ENCODE assay signal across 7 cellular contexts in the genomic region with DNA sequence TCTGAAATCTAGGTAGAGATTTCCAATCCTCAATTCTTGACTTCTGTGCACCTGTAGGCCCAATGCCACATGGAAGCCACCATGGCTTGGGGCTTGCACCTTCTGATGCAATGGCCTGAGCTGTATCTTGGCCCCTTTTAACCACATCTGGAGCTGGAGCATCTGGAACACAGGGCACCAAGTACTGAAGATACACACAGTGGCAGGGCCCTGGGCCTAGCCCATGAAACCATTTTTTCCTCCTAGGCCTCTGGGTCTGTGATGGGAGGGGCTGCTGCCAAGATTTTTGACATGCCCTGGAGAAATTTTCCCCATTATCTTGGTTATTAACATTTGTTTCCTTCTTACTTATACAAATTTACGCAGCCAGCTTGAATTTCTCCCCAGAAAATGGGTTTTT.
"Had no signal": no experiment of that assay in that cellular context is flagged by ENCODE, and none has a peak within 500 bp of the region (broad histone marks: within the 10 kb centered on the region; RNA-seq: fewer than 3 reads in every experiment).

No MANE protein-coding gene starts in this region.

- H3K9ac ChIP-seq: KMS-11 had no signal

- FAIRE-seq: HepG2, HTR-8/SVneo had no signal

- ATAC-seq: HepG2 had no signal

- H3K27ac ChIP-seq: HL-60, KMS-11 had no signal

- DNase-seq: IMR-90, KBM-7, KG1 had no signal

- H3K4me2 ChIP-seq: KMS-11 had no signal
